8 cellular contexts compared by ENCODE assay signal in genomic region chr1:61084560-61084991, GRCh38. TPM values are rescaled to one million over a fixed set of nuclear protein-coding genes. Genes with fewer than 3 reads are reported as not detected.
DNase-seq lines count a peak whose midpoint lies in the region; ATAC-seq and TF ChIP-seq lines count a peak whose summit lies in the region.

No MANE protein-coding gene starts in this region.

- intact Hi-C loops in left lung (cut with DNase I): no loop called here
- intact Hi-C loops in testis (cut with DNase I; ENCODE audit: low total_unique reads): no loop called here

- H3K27ac Mint-ChIP-seq in activated CD4-positive, alpha-beta T cell treated with anti-CD3 and anti-CD28 coated beads, Interleukin-2, amount 10 ng/mL, durations not matched to agents 7 days and 5 days: no peak overlapping the region

- peaks cover 8% of the 10 kb centered on the region for H3K36me3 Mint-ChIP-seq in activated CD4-positive, alpha-beta T cell treated with anti-CD3 and anti-CD28 coated beads, Interleukin-2, amount 10 ng/mL, durations not matched to agents 7 days and 5 days (ENCODE audit: low read depth)

- H3K4me1 ChIP-seq in left lung (peaks cover 40 to 55% of the 10 kb centered on the region in 2 donors), testis (peaks cover 26% of the 10 kb centered on the region)

- H3K27me3 ChIP-seq in left lung (peaks cover 0 to 35% of the 10 kb centered on the region in 2 donors), testis (no peaks in the 10 kb centered on the region)

- no peaks in the 10 kb centered on the region for H3K9me3 Mint-ChIP-seq in activated CD4-positive, alpha-beta T cell treated with anti-CD3 and anti-CD28 coated beads, Interleukin-2, amount 10 ng/mL, durations not matched to agents 7 days and 5 days

- peaks cover 28% of the 10 kb centered on the region for H3K4me1 Mint-ChIP-seq in activated CD4-positive, alpha-beta T cell treated with anti-CD3 and anti-CD28 coated beads, Interleukin-2, amount 10 ng/mL, durations not matched to agents 7 days and 5 days

- in situ Hi-C loops in astrocyte of the cerebellum (cut with HindIII; ENCODE audit: low sequenced_read_pairs): loop anchor here (25.0 kb wide), 1 partner anchor 378 kb away; no protein-coding TSS in a partner anchor

- H3K4me3 ChIP-seq in astrocyte of the cerebellum (ENCODE audit: low read depth, low read length): peak overlapping the region; percentile 65
- peak overlapping the region; percentile 65 to 69 for H3K4me3 ChIP-seq in left lung
- peak overlapping the region; percentile 82 to 91 for H3K4me3 ChIP-seq in testis

- TF ChIP-seq CTCF in astrocyte of the cerebellum (IDR thresholded peaks at IDR 0.05; ENCODE audit: low read depth, low read length, missing control alignments) (no peak), left lung (IDR thresholded peaks at IDR 0.05) (no peak), testis (IDR thresholded peaks at IDR 0.05) (no peak), omental fat pad (IDR thresholded peaks at IDR 0.05) (no peak)

- POLR2A ChIA-PET in activated CD4-positive, alpha-beta T cell treated with anti-CD3 and anti-CD28 coated beads, Interleukin-2, amount 10 ng/mL, durations not matched to agents 7 days and 5 days (lab: Charles Lee): no interaction called here

- no peak for DNase-seq in activated CD4-positive, alpha-beta T cell treated with anti-CD3 and anti-CD28 coated beads, Interleukin-2, amount 10 ng/mL, durations not matched to agents 7 days and 5 days
- no peak for DNase-seq in activated CD4-positive, alpha-beta T cell treated with anti-CD3 and anti-CD28 coated beads, Interleukin-2, amount 50 U/mL, for 48 hours
- no peak for DNase-seq in astrocyte of the cerebellum (ENCODE audit: low read depth)
- DNase-seq in left lung: no peak
- DNase-seq in testis: no peak
- DNase-seq in omental fat pad (ENCODE audit: low spot score): no peak
- no peak for DNase-seq in activated CD4-positive, alpha-beta T cell treated with anti-CD3 and anti-CD28 coated beads for 48 hours

- peak overlapping the region; percentile 80 for H3K4me3 Mint-ChIP-seq in activated CD4-positive, alpha-beta T cell treated with anti-CD3 and anti-CD28 coated beads, Interleukin-2, amount 10 ng/mL, durations not matched to agents 7 days and 5 days

- CTCF ChIA-PET in activated CD4-positive, alpha-beta T cell treated with anti-CD3 and anti-CD28 coated beads, Interleukin-2, amount 10 ng/mL, durations not matched to agents 7 days and 5 days (lab: Charles Lee): interaction anchor here (1.0 kb wide), 1 partner anchor 35 kb away, joined by 3 read pairs; no protein-coding TSS in a partner anchor

- H3K27ac ChIP-seq in left lung: peak overlapping the region; percentile 85 to 90
- H3K27ac ChIP-seq in testis: peak overlapping the region; percentile 97

- no peak for TF ChIP-seq POLR2A in testis (IDR thresholded peaks at IDR 0.05)

- H3K36me3 ChIP-seq in left lung: peaks cover 0 to 9% of the 10 kb centered on the region in 2 donors
- H3K36me3 ChIP-seq in testis (ENCODE audit: low read depth, missing control alignments): no peaks in the 10 kb centered on the region

- WGBS in testis, 2 donors: 3 to 7% methylated on average over 5 of the region's 5 CpGs

- no peaks in the 10 kb centered on the region for H3K9me3 ChIP-seq in left lung
- no peaks in the 10 kb centered on the region for H3K9me3 ChIP-seq in testis

- peaks cover 54% of the 10 kb centered on the region for H3K27me3 Mint-ChIP-seq in activated CD4-positive, alpha-beta T cell treated with anti-CD3 and anti-CD28 coated beads, Interleukin-2, amount 10 ng/mL, durations not matched to agents 7 days and 5 days

- ATAC-seq in left lung: no peak
- no peak for ATAC-seq in GM19395 (IDR thresholded peaks at IDR 0.05; ENCODE audit: unreplicated experiment)
- ATAC-seq in omental fat pad (ENCODE audit: low FRiP score): no peak

RNA-seq across cellular contexts. Expression of gene NFIA, which starts 2.2 kb away (rescaled TPM):
- 1 to 10 TPM in 1 of 2 experiments, under 1 TPM in 1; 0.97 to 1.6 TPM for total RNA-seq in activated CD4-positive, alpha-beta T cell treated with anti-CD3 and anti-CD28 coated beads, Interleukin-2, amount 10 ng/mL, durations not matched to agents 7 days and 5 days
- total RNA-seq in left lung (10 to 100 TPM; 43.1 to 60.7 TPM), testis (10 to 100 TPM; 53.5 to 78.9 TPM), omental fat pad (100 to 1,000 TPM in 1 of 4 donors, 10 to 100 TPM in 3; 61.1 to 159 (median 77.5) TPM)
- 11.6 TPM for polyA plus RNA-seq in testis (ENCODE audit: insufficient read depth, low read depth, low replicate concordance)

Comparison
In these comparisons a context has a peak if more than half of its experiments do, and no peak if none do; other contexts are left out.
1. RNA of gene NFIA, which starts 2.2 kb away (total RNA-seq): 61.1 to 159 TPM in omental fat pad, 53.5 to 78.9 TPM in testis and 43.1 to 60.7 TPM in left lung; 0.97 to 1.6 TPM in activated CD4-positive, alpha-beta T cell treated with anti-CD3 and anti-CD28 coated beads, Interleukin-2, amount 10 ng/mL, durations not matched to agents 7 days and 5 days; every median in the first group is over 10 times any median in the second.
2. Peak in every context shown above with its lines, with median percentiles within 50 percentile points of each other: H3K4me3 ChIP-seq.